8 cellular contexts compared by ENCODE assay signal in the genomic region with DNA sequence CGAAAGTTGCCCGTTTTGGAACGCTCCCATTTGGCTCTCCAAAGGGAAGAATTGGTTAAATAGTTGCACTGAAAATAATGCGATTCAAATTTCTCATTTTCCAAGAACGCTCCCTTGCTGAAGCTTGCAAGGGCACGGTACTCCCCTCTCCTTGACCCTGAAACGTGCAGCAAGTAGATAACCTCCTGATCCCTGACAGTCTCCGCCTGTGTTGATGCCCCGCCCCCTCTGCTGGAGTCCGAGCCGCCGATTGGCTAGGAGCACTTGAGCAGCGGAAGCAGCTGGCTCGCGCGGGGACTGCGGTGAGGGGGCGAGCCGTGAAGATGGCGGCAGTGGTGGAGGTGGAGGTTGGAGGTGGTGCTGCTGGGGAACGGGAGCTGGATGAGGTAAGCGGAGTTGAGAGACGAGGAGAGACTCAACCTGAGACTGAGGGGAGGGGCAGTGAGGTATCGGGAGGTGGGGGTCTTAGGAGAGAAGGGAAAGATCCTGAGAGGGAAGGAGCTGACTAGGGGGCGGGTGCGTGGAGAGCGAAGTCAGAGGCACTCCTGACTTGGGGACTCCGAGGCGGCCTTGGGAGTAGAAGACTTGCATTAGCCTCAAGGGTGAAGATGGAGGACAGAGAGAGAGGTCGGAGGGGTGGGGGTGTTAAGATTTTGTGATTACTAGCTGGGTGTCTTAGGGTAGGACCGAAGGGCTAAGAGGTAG. TPM values are rescaled to one million over a fixed set of nuclear protein-coding genes. Genes with fewer than 3 reads are reported as not detected.
DNase-seq lines count a peak whose midpoint lies in the region; ATAC-seq lines count a peak whose summit lies in the region.

Gene RNF121, plus strand, starts transcription at position 308 of the 705 bp plus-strand sequence. Its CDS starts 16 bp downstream, at position 324.

- H3K79me1 ChIP-seq in mesendoderm (ENCODE audit: low read length), result peaks cover 24% of the 10 kb centered on the region

- no peak within 1 kb of the TSS for H2BK120ac ChIP-seq in mesendoderm (ENCODE audit: low read depth, low read length)

- H3K9ac ChIP-seq in endocrine pancreas (ENCODE audit: control insufficient read depth, insufficient read depth, low read length) (peak within 1 kb of the TSS; percentile 68), mesendoderm (ENCODE audit: low read length) (peak within 1 kb of the TSS; percentile 98)

- peak within 1 kb of the TSS; percentile 47 for H3K27ac ChIP-seq in mesendoderm (ENCODE audit: low read depth, low read length)

- no peaks in the 10 kb centered on the region for H3K27me3 ChIP-seq in endocrine pancreas (ENCODE audit: control insufficient read depth, insufficient read depth, low read length)
- H3K27me3 ChIP-seq in mesendoderm (ENCODE audit: insufficient read depth, low read length, poor library complexity), result no peaks in the 10 kb centered on the region

- WGBS in mesendoderm (ENCODE audit: extremely low coverage, insufficient coverage, low lambda C conversion rate), result no CpG with 5 or more reads among the region's 31 CpGs

- H4K5ac ChIP-seq in mesendoderm (ENCODE audit: low read length), result no peak within 1 kb of the TSS

- DNase-seq in CMK (ENCODE audit: low read depth) (peak; percentile 94), HT1080 (ENCODE audit: low read depth) (peak; percentile 91), NOMO-1 treated with DMSO at 0.1 percent for 48 hours (lab: John Stamatoyannopoulos, UW; ENCODE audit: unreplicated experiment) (peak; percentile 97), mesendoderm (peak; percentile 98)
- peak; percentile 90 to 94 (median 91) for DNase-seq in activated CD8-positive, alpha-beta memory T cell treated with anti-CD3 and anti-CD28 coated beads for 48 hours (ENCODE audit: low read depth in 2 of 3, low spot score in 2 of 3)
- peak; percentile 85 for DNase-seq in stimulated activated CD8-positive, alpha-beta memory T cell treated with anti-CD3 and anti-CD28 coated beads, Interleukin-15, amount 100 ng/mL, for 24 hours (ENCODE audit: low read depth)

- H2BK15ac ChIP-seq in mesendoderm (replicated peaks; ENCODE audit: low read depth), result no peak within 1 kb of the TSS

- H4K8ac ChIP-seq in mesendoderm (ENCODE audit: low read depth, low read length), result no peak within 1 kb of the TSS

- H2BK5ac ChIP-seq in mesendoderm (ENCODE audit: low read length), result peak within 1 kb of the TSS; percentile 95

- peak within 1 kb of the TSS; percentile 51 for H3K23ac ChIP-seq in mesendoderm (ENCODE audit: low read length)

- no peak within 1 kb of the TSS for H2AK5ac ChIP-seq in mesendoderm (ENCODE audit: low read length)

- H3K79me2 ChIP-seq in mesendoderm (ENCODE audit: control insufficient read depth, insufficient read depth, low read length), result peaks cover 39% of the 10 kb centered on the region

- H3K4me1 ChIP-seq in endocrine pancreas (ENCODE audit: control insufficient read depth, insufficient read depth, low read length) (peaks cover 6% of the 10 kb centered on the region), mesendoderm (ENCODE audit: control insufficient read depth, low read depth, low read length) (peaks cover 5% of the 10 kb centered on the region)

- peak within 1 kb of the TSS; percentile 53 for H3K18ac ChIP-seq in mesendoderm (ENCODE audit: low read length)

- H3K4me2 ChIP-seq in mesendoderm (ENCODE audit: low read length), result peak within 1 kb of the TSS; percentile 95

- peak within 1 kb of the TSS; percentile 99 for H3K56ac ChIP-seq in mesendoderm (ENCODE audit: low read length)

- peak within 1 kb of the TSS; percentile 1 for H3K4ac ChIP-seq in mesendoderm (ENCODE audit: low read depth, low read length)

- H3K4me3 ChIP-seq in endocrine pancreas (ENCODE audit: control insufficient read depth, insufficient read depth, low read length), result peak within 1 kb of the TSS; percentile 91
- H3K4me3 ChIP-seq in mesendoderm (ENCODE audit: low read length), result peak within 1 kb of the TSS; percentile 99

- H3K9me3 ChIP-seq in endocrine pancreas (ENCODE audit: control insufficient read depth, low read length), result no peaks in the 10 kb centered on the region

- peak; percentile 71 for ATAC-seq in GM21360 (IDR thresholded peaks at IDR 0.05; ENCODE audit: unreplicated experiment)

- H3K36me3 ChIP-seq in endocrine pancreas (ENCODE audit: control insufficient read depth, insufficient read depth, low read length), result no peaks in the 10 kb centered on the region
- H3K36me3 ChIP-seq in mesendoderm (ENCODE audit: control insufficient read depth, insufficient read depth, low read length), result no peaks in the 10 kb centered on the region

RNA-seq across cellular contexts. Expression of gene RNF121, which starts in this region (rescaled TPM):
- 22.7 and 32.7 TPM in 2 replicates for total RNA-seq in HT1080 (2014; rRNA removed; shearing (Covaris generic))
- 21.7 and 26.3 TPM in 2 replicates for polyA plus RNA-seq in HT1080 (2015; cell fraction: cytosol; rRNA removed)
- 34.8 and 36.7 TPM in 2 replicates for polyA plus RNA-seq in HT1080 (2015; cell fraction: nucleus; rRNA removed)
- 23.0 TPM for polyA plus RNA-seq in mesendoderm (2013, experiment 1 of 2)
- 24.0 TPM for polyA plus RNA-seq in mesendoderm (2013, experiment 2 of 2)

Comparison
In these comparisons a context has a peak if more than half of its experiments do, and no peak if none do; other contexts are left out.
1. Peak in every context shown above with its lines: DNase-seq, ATAC-seq, H3K4me3 ChIP-seq and H3K27ac ChIP-seq.